8 cellular contexts compared by ENCODE assay signal in the genomic region with DNA sequence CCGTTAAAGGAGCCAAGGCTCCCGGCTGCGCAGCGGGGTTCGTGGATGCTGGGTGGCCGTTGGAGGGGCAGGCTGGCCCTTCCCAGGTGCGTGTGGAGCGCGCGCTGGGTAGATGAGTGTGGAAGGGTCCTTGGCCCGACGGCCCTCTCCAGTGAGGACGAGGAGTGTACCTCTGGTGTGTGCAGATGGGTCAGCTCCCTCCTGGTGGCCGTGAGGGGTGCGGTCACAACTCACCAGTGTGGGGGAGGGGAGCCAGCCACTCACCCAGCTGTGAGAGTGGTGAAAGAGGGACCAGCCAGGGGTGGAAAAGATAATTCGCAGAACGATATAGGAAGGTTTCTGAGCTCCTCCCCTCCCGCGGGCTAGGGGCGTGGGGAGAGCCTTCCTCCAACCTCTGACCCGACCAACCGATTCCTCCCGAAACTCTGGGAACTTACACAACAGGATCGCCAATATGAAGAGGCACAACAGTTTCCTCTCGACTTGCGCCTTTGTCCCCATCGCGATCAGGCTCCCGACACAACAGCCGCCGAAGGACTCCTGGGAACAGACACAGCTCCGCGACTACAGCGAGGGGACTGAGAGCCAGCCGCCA. TPM values are rescaled to one million over a fixed set of nuclear protein-coding genes. Genes with fewer than 3 reads are reported as not detected.
DNase-seq lines count a peak whose midpoint lies in the region; ATAC-seq lines count a peak whose summit lies in the region.

A gene (minus strand): TSS at position 580 of the 595 bp plus-strand sequence. CDS start 79 bp downstream, at position 501.

- peak; percentile 45 for ATAC-seq in GM19438 (IDR thresholded peaks at IDR 0.05; ENCODE audit: low read depth, unreplicated experiment)
- ATAC-seq in HG03460 (IDR thresholded peaks at IDR 0.05; ENCODE audit: unreplicated experiment), result peak; percentile 53
- ATAC-seq in left lobe of liver, result peak; percentile 57
- ATAC-seq in stimulated activated naive CD8-positive, alpha-beta T cell treated with anti-CD3 and anti-CD28 coated beads, Interleukin-15, Interleukin-2, amounts not matched to agents 100 U/mL and 50 U/mL, for 24 hours, result peak; percentile 27

- peak; percentile 91 for DNase-seq in DMS153 treated with DMSO at 0.1 percent for 48 hours (lab: John Stamatoyannopoulos, UW; ENCODE audit: unreplicated experiment)
- no peak for DNase-seq in DMS153 (lab: John Stamatoyannopoulos, UW)
- DNase-seq in RPMI8226, result peak; percentile 83
- DNase-seq in cortex of kidney (lab: John Stamatoyannopoulos, UW), result peak; percentile 49
- DNase-seq in left lobe of liver (ENCODE audit: low spot score), result peak; percentile 66
- DNase-seq in stimulated activated naive CD8-positive, alpha-beta T cell treated with anti-CD3 and anti-CD28 coated beads, Interleukin-15, Interleukin-2, amounts not matched to agents 100 U/mL and 50 U/mL, for 24 hours, result peak; percentile 41

RNA-seq across cellular contexts. Expression of the gene that starts here (rescaled TPM):
- total RNA-seq in left lobe of liver, result 65.4 TPM
